15 cellular contexts compared by ENCODE assay signal in genomic region chr18:51184092-51184458, GRCh38.
"Had no signal": no experiment of that assay in that cellular context is flagged by ENCODE, and none has a peak within 500 bp of the region (broad histone marks: within the 10 kb centered on the region; RNA-seq: fewer than 3 reads in every experiment).

No MANE protein-coding gene starts in this region.

- ATAC-seq: SK-N-SH treated with all-trans-retinoic acid at 6 μM for 48 hours; stimulated activated naive B cell treated with anti-CD40 and anti-IgM and Interleukin-4, amounts not matched to agents 10 μg/mL and 1 μg/mL and 100 μg/mL, for 72 hours; T-cell had no signal

- H3K4me3 Mint-ChIP-seq: activated B cell treated with CpG ODN at 0.5 μM for 24 hours; activated naive CD8-positive, alpha-beta T cell treated with anti-CD3 and anti-CD28 coated beads, Interleukin-2, amount 10 ng/mL, durations not matched to agents 7 days and 5 days; brain; stimulated activated naive B cell treated with anti-CD40 and anti-IgM and Interleukin-4, amounts not matched to agents 10 μg/mL and 1 μg/mL and 100 μg/mL, for 72 hours; T-cell had no signal

- H3K9me3 Mint-ChIP-seq: activated B cell treated with CpG ODN at 0.5 μM for 24 hours; activated naive CD8-positive, alpha-beta T cell treated with anti-CD3 and anti-CD28 coated beads, Interleukin-2, amount 10 ng/mL, durations not matched to agents 7 days and 5 days; stimulated activated naive B cell treated with anti-CD40 and anti-IgM and Interleukin-4, amounts not matched to agents 10 μg/mL and 1 μg/mL and 100 μg/mL, for 72 hours; T-cell had no signal

- DNase-seq: activated B cell treated with CpG ODN at 0.5 μM for 24 hours; activated CD4-positive, alpha-beta T cell treated with anti-CD3 and anti-CD28 coated beads, Interleukin-2, amount 50 U/mL, for 1 hour; activated gamma-delta T cell treated with Interleukin-2 at 50 U/mL for 16 hours; activated naive CD8-positive, alpha-beta T cell treated with anti-CD3 and anti-CD28 coated beads, Interleukin-2, amount 10 ng/mL, durations not matched to agents 7 days and 5 days; caudate nucleus; head of caudate nucleus; left lung; midbrain; occipital lobe; stimulated activated naive B cell treated with anti-CD40 and anti-IgM and Interleukin-4, amounts not matched to agents 10 μg/mL and 1 μg/mL and 100 μg/mL, for 72 hours; T-cell; thyroid gland; uterus had no signal

- H3K27me3 Mint-ChIP-seq: activated B cell treated with CpG ODN at 0.5 μM for 24 hours; activated naive CD8-positive, alpha-beta T cell treated with anti-CD3 and anti-CD28 coated beads, Interleukin-2, amount 10 ng/mL, durations not matched to agents 7 days and 5 days; brain; stimulated activated naive B cell treated with anti-CD40 and anti-IgM and Interleukin-4, amounts not matched to agents 10 μg/mL and 1 μg/mL and 100 μg/mL, for 72 hours; T-cell had no signal

- H3K27ac Mint-ChIP-seq: activated B cell treated with CpG ODN at 0.5 μM for 24 hours; activated naive CD8-positive, alpha-beta T cell treated with anti-CD3 and anti-CD28 coated beads, Interleukin-2, amount 10 ng/mL, durations not matched to agents 7 days and 5 days; stimulated activated naive B cell treated with anti-CD40 and anti-IgM and Interleukin-4, amounts not matched to agents 10 μg/mL and 1 μg/mL and 100 μg/mL, for 72 hours; T-cell had no signal
